Comparison of ENCODE assay signal across 8 cellular contexts in the genomic region with DNA sequence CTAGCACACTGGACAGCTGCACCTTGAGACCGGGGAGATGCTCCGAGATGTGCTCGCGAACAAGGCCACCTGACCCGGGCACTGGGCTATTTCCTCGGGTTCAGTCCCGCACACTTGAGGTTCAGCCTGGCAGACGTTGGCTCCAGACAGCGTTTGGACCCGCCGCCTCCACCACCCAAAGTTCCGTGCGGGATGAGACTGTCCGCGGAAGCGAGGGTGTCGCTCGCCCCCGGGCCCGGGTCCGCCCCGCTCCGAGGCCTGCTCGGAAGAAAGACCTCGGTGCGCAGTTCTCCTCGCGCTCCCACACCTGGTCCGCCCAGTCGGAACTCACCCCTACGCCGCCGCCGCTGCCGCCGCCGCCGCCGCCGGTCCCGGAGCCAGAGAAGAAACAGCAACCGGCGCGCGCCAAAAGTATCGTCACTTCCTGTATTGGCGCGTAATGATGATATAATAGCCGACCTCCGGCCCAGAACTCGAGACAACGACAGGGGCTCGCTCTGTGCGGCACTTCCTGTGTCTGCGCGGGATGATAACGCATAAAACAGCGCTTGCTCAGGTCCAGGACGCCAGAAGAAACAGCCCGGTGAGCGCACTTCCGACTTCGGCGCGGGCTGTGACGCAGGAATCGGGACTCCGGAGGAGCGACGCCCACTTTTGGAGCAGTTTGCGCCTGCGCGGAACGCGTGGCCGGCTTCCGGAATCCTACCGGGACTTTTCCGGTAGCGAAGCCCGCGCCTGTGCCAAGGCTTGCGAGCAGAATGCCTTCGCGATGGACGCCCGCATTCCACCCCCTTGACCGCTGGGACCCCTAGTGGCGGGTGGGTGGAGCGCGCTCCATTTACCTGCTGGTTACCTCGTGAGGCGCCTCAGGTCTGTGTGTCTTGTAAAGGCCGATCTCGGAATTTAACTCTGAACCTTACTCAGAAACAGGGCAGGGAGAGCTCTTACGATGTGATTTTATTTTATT. TPM values are rescaled to one million over a fixed set of nuclear protein-coding genes. Genes with fewer than 3 reads are reported as not detected.
A peak's percentile ranks its signal among the peaks of the same experiment; 100 is the strongest.
DNase-seq lines count a peak whose midpoint lies in the region; ATAC-seq and TF ChIP-seq lines count a peak whose summit lies in the region.
"Not testable (repeated sequence)": the region's sequence is repeated elsewhere in the genome, so short reads cannot be mapped to it uniquely, and the experiment has no call there.

CDK11B (minus strand) TSS at position 422 of the 967 bp plus-strand sequence. CDS start 1,519 bp downstream, outside the sequence.

- POLR2A ChIA-PET in BJ (lab: Charles Lee): not testable (repeated sequence)

- H3K36me3 ChIP-seq in BJ (ENCODE audit: control insufficient read depth, insufficient read depth, low read length): not testable (repeated sequence)

- peak within 1 kb of the TSS; percentile 48 for H3K4me3 ChIP-seq in BJ (ENCODE audit: low read depth, low read length)

- H3K27ac ChIP-seq in cingulate gyrus (ENCODE audit: low read depth, low read length) (peak within 1 kb of the TSS; percentile 99), layer of hippocampus (ENCODE audit: low read depth, low read length) (peak within 1 kb of the TSS; percentile 100)

- not testable (repeated sequence) for H3K27me3 ChIP-seq in BJ (ENCODE audit: control insufficient read depth, insufficient read depth, low read length); layer of hippocampus (ENCODE audit: control insufficient read depth, insufficient read depth, low read length)

- ATAC-seq in HG03460 (IDR thresholded peaks at IDR 0.05; ENCODE audit: unreplicated experiment): peak; percentile 84

- DNase-seq in BJ (ENCODE audit: low read depth) (peak; percentile 94), GM19240 (ENCODE audit: insufficient read length, low spot score) (peak; percentile 89), NCI-H524 treated with DMSO at 0.1 percent for 48 hours (lab: John Stamatoyannopoulos, UW) (peak; percentile 34)
- DNase-seq in activated CD4-positive, alpha-beta T cell treated with anti-CD3 and anti-CD28 coated beads for 4 hours: peak; percentile 93 to 99
- DNase-seq in stimulated activated CD4-positive, alpha-beta T cell treated with anti-CD3 and anti-CD28 coated beads, Interleukin-1b, Interleukin-23, amount 100 ng/mL, for 4 hours (ENCODE audit: low read depth in 2 of 2): peak; percentile 91 to 96

- peak; percentile 21 for TF ChIP-seq CTCF in BJ (IDR thresholded peaks at IDR 0.05; ENCODE audit: insufficient read depth, low read depth, low read length)

- CTCF ChIA-PET in BJ (lab: Yijun Ruan, JAX): not testable (repeated sequence)

RNA-seq across cellular contexts. Expression of gene CDK11B, which starts in this region (rescaled TPM):
- 5.9 and 6.3 TPM in 2 replicates for polyA plus RNA-seq in BJ (2011; rRNA removed)
- polyA minus RNA-seq in BJ (2011; rRNA and poly(A)+ RNA removed): 2.4 and 4.7 TPM in 2 replicates

Comparison
In these comparisons a context has a peak if more than half of its experiments do, and no peak if none do; other contexts are left out.
1. Peak in every context shown above with its lines: DNase-seq, ATAC-seq, H3K4me3 ChIP-seq and H3K27ac ChIP-seq.
2. DNase-seq: peak in every context shown above with its lines; median percentile 96 in activated CD4-positive, alpha-beta T cell treated with anti-CD3 and anti-CD28 coated beads for 4 hours; 94 in BJ; 94 in stimulated activated CD4-positive, alpha-beta T cell treated with anti-CD3 and anti-CD28 coated beads, Interleukin-1b, Interleukin-23, amount 100 ng/mL, for 4 hours; 89 in GM19240; 34 in NCI-H524 treated with DMSO at 0.1 percent for 48 hours.